Comparison of ENCODE assay signal across 9 cellular contexts in genomic region chr19:1906985-1907562, GRCh38. TPM values are rescaled to one million over a fixed set of nuclear protein-coding genes. Genes with fewer than 3 reads are reported as not detected.
A peak's percentile ranks its signal among the peaks of the same experiment; 100 is the strongest.
DNase-seq lines count a peak whose midpoint lies in the region; ATAC-seq, FAIRE-seq and TF ChIP-seq lines count a peak whose summit lies in the region.
"Had no signal": no experiment of that assay in that cellular context is flagged by ENCODE, and none has a peak within 500 bp of the region (broad histone marks: within the 10 kb centered on the region; RNA-seq: fewer than 3 reads in every experiment).

No MANE protein-coding gene starts in this region.

- no TSS peak for BruUV-seq in Panc1 (replicated peaks; lab: Mats Ljungman, UMichigan)

- intact Hi-C loops in Panc1 (cut with micrococcal nuclease; ENCODE audit: unreplicated experiment) (no loop called here), colonic mucosa (cut with DNase I) (no loop called here), Right ventricle myocardium superior (cut with DNase I) (no loop called here)

- H3K4me3 ChIP-seq in Panc1 (ENCODE audit: low read depth in 2 of 2, low read length in 2 of 2) (peak overlapping the region; percentile 33 to 45), colonic mucosa (no peak overlapping the region), small intestine (ENCODE audit: low read depth in 1 of 2, low read length in 2 of 2) (peak overlapping the region in 1 of 2 donors; percentile 61)

- no peaks in the 10 kb centered on the region for H3K9me3 ChIP-seq in Panc1 (ENCODE audit: control insufficient read depth, insufficient read depth, low read depth, low read length)
- H3K9me3 ChIP-seq in colonic mucosa: no peaks in the 10 kb centered on the region
- no peaks in the 10 kb centered on the region for H3K9me3 ChIP-seq in small intestine (ENCODE audit: control insufficient read depth, low read depth)

- WGBS in small intestine, 3 donors: 33 to 83% (median 50%) methylated on average over 9 to 10 of the region's 10 CpGs

- peaks cover 17% of the 10 kb centered on the region for H3K4me1 ChIP-seq in Panc1 (ENCODE audit: control insufficient read depth, insufficient read depth, low read length)
- peaks cover 9% of the 10 kb centered on the region for H3K4me1 ChIP-seq in colonic mucosa
- peaks cover 3% of the 10 kb centered on the region in 2 donors for H3K4me1 ChIP-seq in small intestine (ENCODE audit: control insufficient read depth in 2 of 2, insufficient read depth in 1 of 2, low read depth in 1 of 2, low read length in 1 of 2)

- peak overlapping the region; percentile 70 to 77 for H3K9ac ChIP-seq in colonic mucosa (ENCODE audit: low read depth in 2 of 2, low read length in 2 of 2)

- no peak for ATAC-seq in Panc1
- no peak for ATAC-seq in Right ventricle myocardium superior (ENCODE audit: poor library complexity)
- ATAC-seq in HG02852 (IDR thresholded peaks at IDR 0.05; ENCODE audit: unreplicated experiment): no peak

- DNase-seq in Panc1 (ENCODE audit: low read depth, low spot score) (no peak), colonic mucosa (no peak), small intestine (no peak), Right ventricle myocardium superior (no peak)
- DNase-seq in activated CD4-positive, alpha-beta T cell treated with anti-CD3 and anti-CD28 coated beads, Interleukin-2, amount 50 U/mL, for 1 hour: no peak
- DNase-seq: cerebellar nuclear complex, NCI-H2029 treated with DMSO at 0.1 percent for 48 hours, SHP77 treated with DMSO at 0.1 percent for 48 hours had no signal

- no peaks in the 10 kb centered on the region for H3K27me3 ChIP-seq in Panc1 (ENCODE audit: control insufficient read depth, insufficient read depth, low read length)
- H3K27me3 ChIP-seq in colonic mucosa: no peaks in the 10 kb centered on the region
- no peaks in the 10 kb centered on the region for H3K27me3 ChIP-seq in small intestine (ENCODE audit: control insufficient read depth in 2 of 2, insufficient read depth in 2 of 2, low read length in 2 of 2)

- TF ChIP-seq CTCF in Panc1 (IDR thresholded peaks at IDR 0.05): no peak
- TF ChIP-seq CTCF in colonic mucosa (IDR thresholded peaks at IDR 0.05): no peak

- in situ Hi-C loops in Panc1 (cut with HindIII; ENCODE audit: low pct_unique_long_range_greater_than_20kb, low sequenced_read_pairs): no loop called here

- FAIRE-seq in small intestine (lab: Jason Lieb, UNC): no peak

- H3K27ac ChIP-seq in Panc1 (ENCODE audit: low read length) (peak overlapping the region; percentile 79), colonic mucosa (peak overlapping the region; percentile 73), small intestine (ENCODE audit: low read depth in 1 of 2, low read length in 1 of 2) (peak overlapping the region; percentile 92 to 98)

- POLR2A ChIA-PET in Panc1 (lab: Charles Lee): interaction anchor here (0.7 kb wide), 1 partner anchor 16 kb away, joined by 6 read pairs; no protein-coding TSS in a partner anchor

- CTCF ChIA-PET in Panc1 (lab: Charles Lee): no interaction called here

- no peaks in the 10 kb centered on the region for H3K36me3 ChIP-seq in Panc1 (ENCODE audit: control insufficient read depth, insufficient read depth, low read length)
- H3K36me3 ChIP-seq in colonic mucosa: no peaks in the 10 kb centered on the region
- no peaks in the 10 kb centered on the region for H3K36me3 ChIP-seq in small intestine (ENCODE audit: control insufficient read depth in 2 of 2, insufficient read depth in 2 of 2, low read length in 2 of 2)

RNA-seq across cellular contexts. Expression of gene ADAT3, which starts 1.9 kb away (rescaled TPM):
- total RNA-seq in Panc1 (2021; ENCODE audit: unreplicated experiment) (8.9 TPM), colonic mucosa (10 to 100 TPM; 14.2 to 24.7 TPM), Right ventricle myocardium superior (2.1 TPM)
- 8.5 TPM for polyA plus RNA-seq in Panc1 (2012; ENCODE audit: insufficient read length)
- polyA plus RNA-seq in small intestine: 10 to 100 TPM; 10.4 to 38.1 (median 35.8) TPM

RNA-seq across cellular contexts. Expression of gene SCAMP4, which starts 1.9 kb away (rescaled TPM):
- total RNA-seq in Panc1 (2021; ENCODE audit: unreplicated experiment) (98.4 TPM), colonic mucosa (10 to 100 TPM; 57.4 to 91.8 TPM), Right ventricle myocardium superior (16.2 TPM)
- polyA plus RNA-seq in Panc1 (2012; ENCODE audit: insufficient read length): 94.3 TPM
- polyA plus RNA-seq in small intestine: 10 to 100 TPM; 31.3 to 39.4 (median 36.9) TPM

RNA-seq across cellular contexts. Expression of gene ABHD17A, which starts 21.8 kb away (rescaled TPM):
- total RNA-seq in Panc1 (2021; ENCODE audit: unreplicated experiment): 57.1 TPM
- polyA plus RNA-seq in Panc1 (2012; ENCODE audit: insufficient read length): 92.3 TPM
- total RNA-seq in colonic mucosa: 10 to 100 TPM; 53.3 to 78.5 TPM
- polyA plus RNA-seq in small intestine: 10 to 100 TPM; 52.6 to 79.6 (median 71.3) TPM
- 55.7 TPM for total RNA-seq in Right ventricle myocardium superior

RNA-seq across cellular contexts. Expression of gene CSNK1G2, which starts 33.9 kb away (rescaled TPM):
- total RNA-seq in Panc1 (2021; ENCODE audit: unreplicated experiment) (65.8 TPM), colonic mucosa (10 to 100 TPM; 55.3 to 61.0 TPM), Right ventricle myocardium superior (24.3 TPM)
- polyA plus RNA-seq in Panc1 (2012; ENCODE audit: insufficient read length): 121 TPM
- 10 to 100 TPM; 31.3 to 52.8 (median 35.7) TPM for polyA plus RNA-seq in small intestine

RNA-seq across cellular contexts. Expression of gene KLF16, which starts 43.7 kb away (rescaled TPM):
- 79.3 TPM for total RNA-seq in Panc1 (2021; ENCODE audit: unreplicated experiment)
- polyA plus RNA-seq in Panc1 (2012; ENCODE audit: insufficient read length): 74.5 TPM
- total RNA-seq in colonic mucosa: 10 to 100 TPM; 31.1 to 34.8 TPM
- 10 to 100 TPM in 2 of 3 donors, 1 to 10 TPM in 1; 7.8 to 14.6 (median 13.3) TPM for polyA plus RNA-seq in small intestine
- 6.2 TPM for total RNA-seq in Right ventricle myocardium superior
